Comparison of ENCODE assay signal across 12 cellular contexts in genomic region chr1:111571239-111571638, GRCh38.
"Had no signal": no experiment of that assay in that cellular context is flagged by ENCODE, and none has a peak within 500 bp of the region (broad histone marks: within the 10 kb centered on the region; RNA-seq: fewer than 3 reads in every experiment).

No MANE protein-coding gene starts in this region.

- H3K27ac ChIP-seq: adrenal gland, lower lobe of right lung, parathyroid adenoma, right lobe of liver had no signal

- H3K27ac Mint-ChIP-seq: activated B cell treated with CpG ODN at 0.5 μM for 24 hours; activated CD4-positive, alpha-beta memory T cell treated with anti-CD3 and anti-CD28 coated beads, Interleukin-2, amount 10 ng/mL, durations not matched to agents 7 days and 5 days; effector memory CD8-positive, alpha-beta T cell had no signal

- H3K36me3 ChIP-seq: adrenal gland, lower lobe of right lung, right lobe of liver had no signal

- H3K9me3 ChIP-seq: adrenal gland, lower lobe of right lung, right lobe of liver had no signal

- H3K9me3 Mint-ChIP-seq: activated B cell treated with CpG ODN at 0.5 μM for 24 hours; activated T-cell treated with anti-CD3 and anti-CD28 coated beads, Interleukin-2, amount 50 U/mL, for 4 hours; effector memory CD8-positive, alpha-beta T cell; natural killer cell treated with Interleukin-12 subunit alpha and Interleukin-12 subunit beta and Interleukin-15 and Interleukin-18, amount 100 ng/mL, for 72 hours had no signal

- H3K36me3 Mint-ChIP-seq: natural killer cell treated with Interleukin-12 subunit alpha and Interleukin-12 subunit beta and Interleukin-15 and Interleukin-18, amount 100 ng/mL, for 72 hours had no signal

- H3K27me3 ChIP-seq: adrenal gland, right lobe of liver had no signal

- H3K9ac ChIP-seq: parathyroid adenoma had no signal

- H3K27me3 Mint-ChIP-seq: activated B cell treated with CpG ODN at 0.5 μM for 24 hours; activated CD4-positive, alpha-beta memory T cell treated with anti-CD3 and anti-CD28 coated beads, Interleukin-2, amount 10 ng/mL, durations not matched to agents 7 days and 5 days; effector memory CD8-positive, alpha-beta T cell; natural killer cell treated with Interleukin-12 subunit alpha and Interleukin-12 subunit beta and Interleukin-15 and Interleukin-18, amount 100 ng/mL, for 72 hours had no signal

- H3K79me2 ChIP-seq: parathyroid adenoma had no signal

- DNase-seq: foreskin melanocyte, lower lobe of right lung, small intestine had no signal

- H3K4me3 Mint-ChIP-seq: activated B cell treated with CpG ODN at 0.5 μM for 24 hours; activated CD4-positive, alpha-beta memory T cell treated with anti-CD3 and anti-CD28 coated beads, Interleukin-2, amount 10 ng/mL, durations not matched to agents 7 days and 5 days; activated T-cell treated with anti-CD3 and anti-CD28 coated beads, Interleukin-2, amount 50 U/mL, for 4 hours; effector memory CD8-positive, alpha-beta T cell; natural killer cell treated with Interleukin-12 subunit alpha and Interleukin-12 subunit beta and Interleukin-15 and Interleukin-18, amount 100 ng/mL, for 72 hours had no signal

- FAIRE-seq: small intestine had no signal

- H3K4me3 ChIP-seq: adrenal gland, lower lobe of right lung, right lobe of liver had no signal

- ATAC-seq: left colon had no signal
